ENCODE assay signal across 11 cellular contexts in genomic region chr18:3186678-3187658, GRCh38. TPM values are rescaled to one million over a fixed set of nuclear protein-coding genes. Genes with fewer than 3 reads are reported as not detected.
DNase-seq lines count a peak whose midpoint lies in the region; ATAC-seq and TF ChIP-seq lines count a peak whose summit lies in the region.
"Had no signal": no experiment of that assay in that cellular context is flagged by ENCODE, and none has a peak within 500 bp of the region (broad histone marks: within the 10 kb centered on the region; RNA-seq: fewer than 3 reads in every experiment).

No MANE protein-coding gene starts in this region.

- POLR2A ChIA-PET in HEK293T (lab: Yijun Ruan, JAX): no interaction called here

- DNase-seq in BE2C (peak; percentile 18), HEK293T (ENCODE audit: extremely low spot score) (peak; percentile 40), SK-N-DZ (ENCODE audit: low spot score) (peak; percentile 51), heart right ventricle (no peak), C1 segment of cervical spinal cord (lab: John Stamatoyannopoulos, UW) (no peak), upper lobe of right lung (no peak)
- DNase-seq in stimulated activated CD4-positive, alpha-beta T cell treated with anti-CD3 and anti-CD28 coated beads, Interleukin-12 subunit alpha, Interleukin-12 subunit beta, amount 100 ng/mL, for 4 hours: no peak
- no peak for DNase-seq in stimulated activated CD4-positive, alpha-beta T cell treated with anti-CD3 and anti-CD28 coated beads, Interleukin-4, amount 100 ng/mL, for 4 hours
- DNase-seq: amniotic stem cell, NCI-H1930 had no signal

- WGBS in heart right ventricle, 2 donors: 45 to 65% methylated on average over 8 of the region's 8 CpGs

- CTCF ChIA-PET in HEK293T (lab: Yijun Ruan, JAX): interaction anchor here (0.7 to 1.7 kb wide), 2 partner anchors 12 to 47 kb away, joined by 3 to 4 read pairs; no protein-coding TSS in a partner anchor

- TF ChIP-seq CTCF in BE2C (IDR thresholded peaks at IDR 0.05; ENCODE audit: low read depth, low read length): peak; percentile 19; the same call in 1 of the 2 replicates
- peak in 6 of 9 donors; percentile 13 to 42 (median 30) for TF ChIP-seq CTCF in heart right ventricle (IDR thresholded peaks at IDR 0.05)
- no peak for TF ChIP-seq CTCF in upper lobe of right lung (IDR thresholded peaks at IDR 0.05)

- H3K27ac ChIP-seq in heart right ventricle (no peak overlapping the region), upper lobe of right lung (no peak overlapping the region)

- ATAC-seq in heart right ventricle: peak in 4 of 8 donors; percentile 17 to 59 (median 46)
- no peak for ATAC-seq in upper lobe of right lung
- ATAC-seq: GM23338 had no signal

- H3K9me3 ChIP-seq in BE2C: no peaks in the 10 kb centered on the region
- no peaks in the 10 kb centered on the region for H3K9me3 ChIP-seq in heart right ventricle
- no peaks in the 10 kb centered on the region for H3K9me3 ChIP-seq in upper lobe of right lung

- H3K4me1 ChIP-seq in BE2C: no peaks in the 10 kb centered on the region
- peaks cover 0 to 64% (median 16%) of the 10 kb centered on the region in 9 donors for H3K4me1 ChIP-seq in heart right ventricle
- no peaks in the 10 kb centered on the region for H3K4me1 ChIP-seq in upper lobe of right lung

- H3K27me3 ChIP-seq in BE2C: no peaks in the 10 kb centered on the region
- no peaks in the 10 kb centered on the region for H3K27me3 ChIP-seq in heart right ventricle
- H3K27me3 ChIP-seq in upper lobe of right lung: no peaks in the 10 kb centered on the region

- H3K36me3 ChIP-seq in BE2C: no peaks in the 10 kb centered on the region
- peaks cover 0 to 93% (median 8%) of the 10 kb centered on the region in 9 donors for H3K36me3 ChIP-seq in heart right ventricle
- H3K36me3 ChIP-seq in upper lobe of right lung: no peaks in the 10 kb centered on the region

- no peak overlapping the region for H3K4me3 ChIP-seq in BE2C (ENCODE audit: low read depth, low read length)
- no peak overlapping the region for H3K4me3 ChIP-seq in heart right ventricle
- no peak overlapping the region for H3K4me3 ChIP-seq in upper lobe of right lung
- H3K4me3 ChIP-seq: GM23338 had no signal

- intact Hi-C loops in heart right ventricle (cut with DNase I): loop anchor here in 4 of 10 donors (5.0 to 10.0 kb wide), 4 partner anchors 35 to 60 kb away; partner anchors contain the start of gene MYL12A (in 3 of the 4)
- intact Hi-C loops in upper lobe of right lung (cut with DNase I): no loop called here

TF ChIP-seq in HEK293T, 16 proteins besides CTCF, POLR2A, EP300 and RAD21:
- TF ChIP-seq PKNOX1 (IDR thresholded peaks at IDR 0.05) (no peak), FOXM1 (IDR thresholded peaks at IDR 0.05; ENCODE audit: borderline replicate concordance) (no peak), SUZ12 (IDR thresholded peaks at IDR 0.05) (no peak), BHLHE40 (IDR thresholded peaks at IDR 0.05; ENCODE audit: borderline replicate concordance) (no peak), TARDBP (IDR thresholded peaks at IDR 0.05) (no peak), L3MBTL2 (conservative IDR thresholded peaks at IDR 0.05) (no peak), ELF4 (IDR thresholded peaks at IDR 0.05) (no peak), ZNF384 (IDR thresholded peaks at IDR 0.05) (no peak), ARNT (IDR thresholded peaks at IDR 0.05) (no peak), HDGF (IDR thresholded peaks at IDR 0.05; ENCODE audit: borderline replicate concordance) (no peak), LEF1 (IDR thresholded peaks at IDR 0.05; ENCODE audit: borderline replicate concordance) (no peak), CTBP1 (IDR thresholded peaks at IDR 0.05; ENCODE audit: borderline replicate concordance) (no peak), FOXK2 (IDR thresholded peaks at IDR 0.05) (no peak), SP1 (IDR thresholded peaks at IDR 0.05) (no peak)

RNA-seq across cellular contexts. Expression of gene MYOM1, which starts 32.8 kb away (rescaled TPM):
- polyA plus RNA-seq in BE2C (2012; ENCODE audit: insufficient read depth, insufficient read length, low read depth): 0.56 TPM
- 0.05 TPM in 2 replicates for polyA plus RNA-seq in SK-N-DZ (2014; cell fraction: cytosol; rRNA removed)
- polyA plus RNA-seq in SK-N-DZ (2014; cell fraction: nucleus; rRNA removed): 0.12 and 0.25 TPM in 2 replicates
- total RNA-seq in heart right ventricle (1,000 to 10,000 TPM in 4 of 10 donors, 100 to 1,000 TPM in 6; 514 to 1,558 (median 939) TPM), upper lobe of right lung (2.5 TPM)
- polyA plus RNA-seq in heart right ventricle: 100 to 1,000 TPM in 1 of 2 donors, 10 to 100 TPM in 1; 94.4 to 174 TPM

Comparison
In these comparisons a context has a peak if more than half of its experiments do, and no peak if none do; other contexts are left out.
1. DNase-seq: peak in BE2C (single experiment), HEK293T (single experiment) and SK-N-DZ (single experiment); none in heart right ventricle (0 of 2), stimulated activated CD4-positive, alpha-beta T cell treated with anti-CD3 and anti-CD28 coated beads, Interleukin-12 subunit alpha, Interleukin-12 subunit beta, amount 100 ng/mL, for 4 hours (single experiment), C1 segment of cervical spinal cord (0 of 14), stimulated activated CD4-positive, alpha-beta T cell treated with anti-CD3 and anti-CD28 coated beads, Interleukin-4, amount 100 ng/mL, for 4 hours (0 of 2) and upper lobe of right lung (single experiment).
2. RNA of gene MYOM1, which starts 32.8 kb away (total RNA-seq): 514 to 1,558 TPM in heart right ventricle; 2.5 TPM in upper lobe of right lung (single experiment); every median in the first group is over 100 times any median in the second.